Comparison of ENCODE assay signal across 29 cellular contexts in genomic region chr12:27695556-27696292, GRCh38. TPM values are rescaled to one million over a fixed set of nuclear protein-coding genes. Genes with fewer than 3 reads are reported as not detected.
"Had no signal": no experiment of that assay in that cellular context is flagged by ENCODE, and none has a peak within 500 bp of the region (broad histone marks: within the 10 kb centered on the region; RNA-seq: fewer than 3 reads in every experiment).

No MANE protein-coding gene starts in this region.

- H3K9me3 Mint-ChIP-seq: activated CD4-positive, alpha-beta T cell treated with anti-CD3 and anti-CD28 coated beads, Interleukin-2, amount 10 ng/mL, durations not matched to agents 7 days and 5 days; activated CD8-positive, alpha-beta T cell treated with anti-CD3 and anti-CD28 coated beads for 36 hours; activated naive CD4-positive, alpha-beta T cell treated with anti-CD3 and anti-CD28 coated beads, Interleukin-2, amount 50 U/mL, for 72 hours; activated T-cell treated with anti-CD3 and anti-CD28 coated beads, Interleukin-2, amount 50 U/mL, for 72 hours; dendritic cell treated with granulocyte-macrophage colony-stimulating factor and Interleukin-4, amounts not matched to agents 40 ng/mL and 50 ng/mL, for 4 days; endodermal cell; naive thymus-derived CD4-positive, alpha-beta T cell; neural crest cell; stimulated activated memory B cell treated with anti-CD40 and anti-IgM and Interleukin-4, amounts not matched to agents 10 μg/mL and 1 μg/mL and 100 μg/mL, for 72 hours had no signal

- H3K4me3 ChIP-seq: breast epithelium, esophagus muscularis mucosa, pancreas, psoas muscle, smooth muscle cell, tibial nerve had no signal

- H3K9me3 ChIP-seq: breast epithelium, esophagus muscularis mucosa, pancreas, psoas muscle, tibial nerve had no signal

- H3K4me3 Mint-ChIP-seq: activated CD4-positive, alpha-beta T cell treated with anti-CD3 and anti-CD28 coated beads, Interleukin-2, amount 10 ng/mL, durations not matched to agents 7 days and 5 days; activated CD8-positive, alpha-beta T cell treated with anti-CD3 and anti-CD28 coated beads for 36 hours; activated T-cell treated with anti-CD3 and anti-CD28 coated beads, Interleukin-2, amount 50 U/mL, for 72 hours; dendritic cell treated with granulocyte-macrophage colony-stimulating factor and Interleukin-4, amounts not matched to agents 40 ng/mL and 50 ng/mL, for 4 days; endodermal cell; naive thymus-derived CD4-positive, alpha-beta T cell; neural crest cell; stimulated activated memory B cell treated with anti-CD40 and anti-IgM and Interleukin-4, amounts not matched to agents 10 μg/mL and 1 μg/mL and 100 μg/mL, for 72 hours had no signal

- H3K4me2 ChIP-seq: smooth muscle cell had no signal

- H3K27me3 Mint-ChIP-seq: activated CD8-positive, alpha-beta T cell treated with anti-CD3 and anti-CD28 coated beads for 36 hours; dendritic cell treated with granulocyte-macrophage colony-stimulating factor and Interleukin-4, amounts not matched to agents 40 ng/mL and 50 ng/mL, for 4 days had no signal

- ATAC-seq: activated CD8-positive, alpha-beta T cell treated with anti-CD3 and anti-CD28 coated beads for 36 hours; activated naive CD4-positive, alpha-beta T cell treated with anti-CD3 and anti-CD28 coated beads, Interleukin-2, amount 50 U/mL, for 72 hours; activated T-cell treated with anti-CD3 and anti-CD28 coated beads, Interleukin-2, amount 50 U/mL, for 72 hours; foreskin keratinocyte; left ventricle myocardium superior; naive thymus-derived CD4-positive, alpha-beta T cell; psoas muscle; stimulated activated memory B cell treated with anti-CD40 and anti-IgM and Interleukin-4, amounts not matched to agents 10 μg/mL and 1 μg/mL and 100 μg/mL, for 72 hours had no signal

- H3K27ac Mint-ChIP-seq: activated CD4-positive, alpha-beta T cell treated with anti-CD3 and anti-CD28 coated beads, Interleukin-2, amount 10 ng/mL, durations not matched to agents 7 days and 5 days; activated CD8-positive, alpha-beta T cell treated with anti-CD3 and anti-CD28 coated beads for 36 hours; activated naive CD4-positive, alpha-beta T cell treated with anti-CD3 and anti-CD28 coated beads, Interleukin-2, amount 50 U/mL, for 72 hours; activated T-cell treated with anti-CD3 and anti-CD28 coated beads, Interleukin-2, amount 50 U/mL, for 72 hours; dendritic cell treated with granulocyte-macrophage colony-stimulating factor and Interleukin-4, amounts not matched to agents 40 ng/mL and 50 ng/mL, for 4 days; endodermal cell; naive thymus-derived CD4-positive, alpha-beta T cell; stimulated activated memory B cell treated with anti-CD40 and anti-IgM and Interleukin-4, amounts not matched to agents 10 μg/mL and 1 μg/mL and 100 μg/mL, for 72 hours had no signal

- H3K36me3 Mint-ChIP-seq: activated naive CD4-positive, alpha-beta T cell treated with anti-CD3 and anti-CD28 coated beads, Interleukin-2, amount 50 U/mL, for 72 hours; stimulated activated memory B cell treated with anti-CD40 and anti-IgM and Interleukin-4, amounts not matched to agents 10 μg/mL and 1 μg/mL and 100 μg/mL, for 72 hours had no signal

- H3K27me3 ChIP-seq: breast epithelium, esophagus muscularis mucosa, foreskin keratinocyte, pancreas, tibial nerve had no signal

- H3K4me1 ChIP-seq: breast epithelium, esophagus muscularis mucosa, foreskin keratinocyte, psoas muscle, tibial nerve had no signal

- DNase-seq: activated CD4-positive, alpha-beta T cell treated with anti-CD3 and anti-CD28 coated beads, Interleukin-2, amount 10 ng/mL, durations not matched to agents 7 days and 5 days; activated CD4-positive, CD25-positive, alpha-beta regulatory T cell treated with anti-CD3 and anti-CD28 coated beads, Interleukin-2, amount 50 U/mL, for 72 hours; activated CD8-positive, alpha-beta T cell treated with anti-CD3 and anti-CD28 coated beads for 36 hours; activated naive CD4-positive, alpha-beta T cell; activated T-cell treated with anti-CD3 and anti-CD28 coated beads, Interleukin-2, amount 50 U/mL, for 72 hours; central memory CD4-positive, alpha-beta T cell; endodermal cell; foreskin keratinocyte; islet precursor cell; left ventricle myocardium superior; mammary epithelial cell; naive thymus-derived CD4-positive, alpha-beta T cell; nucleus accumbens; pancreas; psoas muscle; stimulated activated CD4-positive, alpha-beta T cell treated with anti-CD3 and anti-CD28 coated beads, Interleukin-1b, Interleukin-23, amount 100 ng/mL, for 48 hours; stimulated activated CD4-positive, alpha-beta T cell treated with anti-CD3 and anti-CD28 coated beads, Interleukin-4, amount 100 ng/mL, for 4 hours; stimulated activated CD8-positive, alpha-beta memory T cell treated with anti-CD3 and anti-CD28 coated beads, Interleukin-4, amount 100 ng/mL, for 48 hours; T-helper 9 cell; WERI-Rb-1 had no signal

- H3K4me1 Mint-ChIP-seq: activated CD4-positive, alpha-beta T cell treated with anti-CD3 and anti-CD28 coated beads, Interleukin-2, amount 10 ng/mL, durations not matched to agents 7 days and 5 days; endodermal cell; naive thymus-derived CD4-positive, alpha-beta T cell; neural crest cell; stimulated activated memory B cell treated with anti-CD40 and anti-IgM and Interleukin-4, amounts not matched to agents 10 μg/mL and 1 μg/mL and 100 μg/mL, for 72 hours had no signal

- H3K27ac ChIP-seq: breast epithelium, esophagus muscularis mucosa, foreskin keratinocyte, pancreas, psoas muscle, tibial nerve, WERI-Rb-1 had no signal

- FAIRE-seq: pancreas, urothelium cell line had no signal

RNA-seq across cellular contexts. Expression of gene REP15, which starts 0.5 kb away (rescaled TPM):
- total RNA-seq: activated CD8-positive, alpha-beta T cell treated with anti-CD3 and anti-CD28 coated beads for 36 hours; activated T-cell treated with anti-CD3 and anti-CD28 coated beads, Interleukin-2, amount 50 U/mL, for 72 hours; tibial nerve had no signal
- polyA plus RNA-seq: naive thymus-derived CD4-positive, alpha-beta T cell had no signal
